ENCODE assay signal across 21 cellular contexts in the genomic region with DNA sequence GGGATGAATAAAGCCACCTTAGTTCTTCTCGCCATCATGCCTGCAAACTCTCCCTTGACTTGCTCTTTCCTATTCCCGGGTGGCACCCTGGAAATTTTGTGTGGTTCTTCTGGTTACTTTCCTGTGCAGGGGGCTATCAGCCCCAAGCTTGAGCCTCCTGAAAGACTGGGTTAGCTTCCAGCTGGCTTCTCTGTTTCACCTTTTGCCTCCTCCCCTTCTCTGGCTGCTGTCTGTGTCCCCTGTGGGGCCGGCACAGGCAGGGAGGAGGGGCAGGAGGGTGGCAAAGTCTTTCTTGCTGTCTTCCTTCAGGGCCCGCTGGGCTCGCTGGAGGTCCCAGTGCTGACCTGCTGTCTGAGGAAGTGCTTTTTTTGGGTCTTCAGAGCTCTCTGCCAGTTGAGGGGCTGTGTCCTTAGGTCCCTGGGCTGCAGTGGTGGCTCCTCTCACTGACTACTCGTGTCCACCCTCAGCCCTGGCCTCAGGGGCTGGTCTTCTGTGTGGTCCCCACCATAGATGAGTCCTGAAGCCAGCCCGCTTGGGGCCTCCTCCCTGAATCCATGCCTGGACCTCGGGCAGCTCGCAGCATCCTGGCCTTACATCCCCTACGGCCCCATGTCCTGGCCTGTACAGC.
"Had no signal": no experiment of that assay in that cellular context is flagged by ENCODE, and none has a peak within 500 bp of the region (broad histone marks: within the 10 kb centered on the region; RNA-seq: fewer than 3 reads in every experiment).

No MANE protein-coding gene starts in this region.

- H3K4me1 ChIP-seq: colonic mucosa, pancreas, psoas muscle, sigmoid colon, stomach, transverse colon had no signal

- H3K36me3 ChIP-seq: colonic mucosa, heart left ventricle, pancreas, sigmoid colon, thoracic aorta, transverse colon had no signal

- H3K9me3 ChIP-seq: colonic mucosa, pancreas, psoas muscle, sigmoid colon, stomach, thoracic aorta, transverse colon had no signal

- H3K9me3 Mint-ChIP-seq: naive thymus-derived CD4-positive, alpha-beta T cell had no signal

- H3K4me3 Mint-ChIP-seq: naive thymus-derived CD4-positive, alpha-beta T cell had no signal

- H3K4me3 ChIP-seq: colonic mucosa, heart left ventricle, pancreas, psoas muscle, sigmoid colon, skin epidermis, stomach, thoracic aorta, transverse colon had no signal

- ATAC-seq: heart left ventricle; left colon; naive thymus-derived CD4-positive, alpha-beta T cell; pancreas; psoas muscle had no signal

- DNase-seq: colonic mucosa; effector CD4-positive, alpha-beta T cell; foreskin melanocyte; heart left ventricle; hippocampal formation; left colon; mammary epithelial cell; naive thymus-derived CD4-positive, alpha-beta T cell; nucleus accumbens; pancreas; psoas muscle; retina; sigmoid colon; stimulated activated CD4-positive, alpha-beta T cell treated with anti-CD3 and anti-CD28 coated beads, Interleukin-2, amount 100 ng/mL, for 24 hours; stimulated activated CD4-positive, alpha-beta T cell treated with anti-CD3 and anti-CD28 coated beads, Interleukin-4, amount 100 ng/mL, for 4 hours; stimulated activated naive CD4-positive, alpha-beta T cell; stomach; substantia nigra; transverse colon had no signal

- H3K36me3 Mint-ChIP-seq: naive thymus-derived CD4-positive, alpha-beta T cell had no signal

- H3K27me3 ChIP-seq: colonic mucosa, heart left ventricle, pancreas, sigmoid colon, stomach, transverse colon had no signal

- H3K27ac ChIP-seq: colonic mucosa, heart left ventricle, pancreas, psoas muscle, sigmoid colon, skin epidermis, stomach, thoracic aorta, transverse colon had no signal

- H3K4me1 Mint-ChIP-seq: naive thymus-derived CD4-positive, alpha-beta T cell had no signal
